In the genomic region with DNA sequence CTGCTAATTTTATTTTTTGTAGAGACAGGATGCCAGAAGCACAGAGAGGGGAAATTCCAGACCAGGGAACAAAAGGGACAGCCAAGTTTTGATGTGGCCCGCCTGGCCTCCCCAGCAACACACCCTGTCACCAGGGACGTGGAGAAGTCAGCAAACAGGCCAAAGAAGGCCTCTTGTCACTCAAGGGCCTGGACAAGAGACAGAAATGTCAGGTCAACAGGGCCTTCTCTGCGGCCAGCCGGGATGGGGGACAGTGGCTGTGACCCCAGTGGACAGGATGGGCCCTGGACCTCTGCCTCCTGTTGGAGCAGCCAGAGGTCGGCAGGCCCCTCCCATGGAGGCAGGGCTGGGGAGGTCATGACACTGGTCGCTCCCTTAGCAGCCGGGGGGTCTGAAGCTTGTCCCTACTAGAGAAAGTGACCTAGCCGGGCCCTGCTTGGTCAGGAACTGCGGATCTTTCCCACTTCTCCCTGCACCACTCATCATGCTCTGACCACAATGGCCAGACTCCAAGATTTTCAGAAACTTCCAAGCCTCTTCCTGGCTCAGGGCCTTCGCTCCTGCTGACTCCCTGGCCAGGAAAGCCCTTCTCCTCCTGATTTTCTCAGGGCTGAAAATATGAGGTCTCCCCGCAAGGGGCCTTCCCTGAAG, we compare ENCODE assay signal across 1 cellular context.
TF ChIP-seq lines count a peak whose summit lies in the region.

No MANE protein-coding gene starts in this region.

TF ChIP-seq in SK-N-SH, 30 proteins besides CTCF, POLR2A, EP300 and RAD21 (continued from another document):
- TF ChIP-seq RXRA (IDR thresholded peaks at IDR 0.05; ENCODE audit: borderline replicate concordance, low read depth) = 0 out of 2 replicates have a peak, but pooled peaks have one; percentile 62
